In genomic region chr12:117807946-117808345, GRCh38 we compare ENCODE assay signal across 34 cellular contexts.
"Had no signal": no experiment of that assay in that cellular context is flagged by ENCODE, and none has a peak within 500 bp of the region (broad histone marks: within the 10 kb centered on the region; RNA-seq: fewer than 3 reads in every experiment).

No MANE protein-coding gene starts in this region.

- DNase-seq: Karpas-422, Kasumi-1, KG1, MG63, MM.1S, MV-4-11, NCI-H1048, NCI-H1092, NCI-H1092 treated with DMSO at 0.1 percent for 48 hours, NCI-H1105, NCI-H1105 treated with DMSO at 0.1 percent for 48 hours, NCI-H1417, NCI-H1417 treated with DMSO at 0.1 percent for 48 hours, NCI-H1436, NCI-H1436 treated with DMSO at 0.1 percent for 48 hours, NCI-H146, NCI-H1694, NCI-H1694 treated with DMSO at 0.1 percent for 48 hours, NCI-H187, NCI-H187 treated with DMSO at 0.1 percent for 48 hours, NCI-H1930, NCI-H2029, NCI-H2029 treated with DMSO at 0.1 percent for 48 hours, NCI-H2081, NCI-H2081 treated with DMSO at 0.1 percent for 48 hours, NCI-H2107, NCI-H2171, NCI-H2171 treated with DMSO at 0.1 percent for 48 hours, NCI-H2227 treated with DMSO at 0.1 percent for 48 hours, NCI-H226, NCI-H345, NCI-H446, NCI-H446 treated with DMSO at 0.1 percent for 48 hours had no signal

- H3K27me3 ChIP-seq: MG63 had no signal

- H3K4me3 ChIP-seq: MG63 had no signal

- H3K36me3 ChIP-seq: MG63 had no signal

- H3K4me2 ChIP-seq: KMS-11 had no signal

- H3K27ac ChIP-seq: KMS-11 had no signal

- H3K9me3 ChIP-seq: MG63 had no signal

- H3K9ac ChIP-seq: KMS-11 had no signal
